8 cellular contexts compared by ENCODE assay signal in the genomic region with DNA sequence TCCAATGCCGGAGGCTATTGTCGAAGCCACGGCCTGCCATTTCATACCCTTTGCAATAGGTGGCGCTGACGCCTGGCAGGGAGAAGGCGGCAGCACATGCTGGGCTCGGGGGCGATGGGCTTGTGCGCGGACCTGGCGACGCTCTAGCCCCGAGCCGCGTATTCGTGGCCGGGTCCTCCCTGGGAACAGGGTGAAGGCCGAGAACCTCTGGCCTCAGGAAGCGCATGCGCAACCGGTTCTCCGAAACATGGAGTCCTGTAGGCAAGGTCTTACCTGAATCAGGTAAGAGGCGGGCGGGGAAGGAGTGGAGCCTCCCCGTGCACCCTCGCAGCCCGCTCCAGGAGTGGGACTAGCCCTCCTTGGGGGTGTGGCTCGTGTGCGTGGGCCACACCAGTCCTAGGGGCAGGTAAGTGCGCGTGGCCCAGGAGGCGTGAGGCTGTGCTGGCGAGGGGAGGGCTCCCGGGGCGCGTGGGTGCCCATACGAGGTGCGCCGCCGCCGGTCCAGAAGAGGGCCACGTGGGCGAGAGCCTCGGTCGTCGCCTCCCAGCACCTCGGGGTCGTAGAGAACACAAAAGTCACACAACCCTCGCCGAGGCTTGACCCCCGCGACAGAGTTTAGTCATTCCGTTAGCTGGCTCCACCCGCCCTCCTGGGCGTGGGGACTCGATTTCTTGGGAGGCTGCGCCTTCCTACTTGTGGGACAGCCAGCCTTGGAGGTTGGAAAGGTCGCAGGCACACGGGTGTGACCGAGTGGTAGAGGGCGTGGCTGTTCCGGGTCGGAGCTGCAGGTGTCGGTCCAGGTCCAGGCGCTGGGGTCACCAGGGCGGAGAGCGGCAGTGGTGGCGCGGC. TPM values are rescaled to one million over a fixed set of nuclear protein-coding genes. Genes with fewer than 3 reads are reported as not detected.
DNase-seq lines count a peak whose midpoint lies in the region; ATAC-seq, FAIRE-seq and TF ChIP-seq lines count a peak whose summit lies in the region.

No MANE protein-coding gene starts in this region.

- ATAC-seq in HG02973 (IDR thresholded peaks at IDR 0.05; ENCODE audit: unreplicated experiment): no peak

- no peaks in the 10 kb centered on the region for H3K9me2 ChIP-seq in MM.1S (replicated peaks; ENCODE audit: insufficient read depth, low read length)

- H3K27ac ChIP-seq in MM.1S (ENCODE audit: low read length) (no peak overlapping the region), VCaP (peak overlapping the region; percentile 82)

- TF ChIP-seq CTCF in MM.1S (IDR thresholded peaks at IDR 0.05; ENCODE audit: low read length) (peak; percentile 96), VCaP (conservative IDR thresholded peaks at IDR 0.05) (peak; percentile 95), bronchial epithelial cell (IDR thresholded peaks at IDR 0.05; ENCODE audit: insufficient read depth, low read length, severe bottlenecking) (peak; percentile 73)

- peak; percentile 50 for FAIRE-seq in GM12892 (lab: Jason Lieb, UNC)
- FAIRE-seq in bronchial epithelial cell (lab: Jason Lieb, UNC): no peak

- H3K4me3 ChIP-seq in MM.1S (ENCODE audit: low read length) (peak overlapping the region; percentile 80), bronchial epithelial cell (ENCODE audit: low read depth, low read length) (peak overlapping the region; percentile 47)

- H3K79me2 ChIP-seq in MM.1S (ENCODE audit: low read length): no peaks in the 10 kb centered on the region

- H2AFZ ChIP-seq in MM.1S (ENCODE audit: low read length): peak overlapping the region; percentile 95

- H4K20me1 ChIP-seq in MM.1S (ENCODE audit: insufficient read depth, low read length): no peaks in the 10 kb centered on the region

- H3K27me3 ChIP-seq in MM.1S (replicated peaks; ENCODE audit: insufficient read depth, low read length) (peaks cover 11% of the 10 kb centered on the region), bronchial epithelial cell (ENCODE audit: control insufficient read depth, insufficient read depth, low read length) (no peaks in the 10 kb centered on the region)

- DNase-seq in GM12892 (ENCODE audit: insufficient read length) (peak; percentile 41), MM.1S (peak; percentile 89), bronchial epithelial cell (ENCODE audit: low read depth) (peak; percentile 52), kidney tubule cell (ENCODE audit: low spot score) (peak; percentile 74), AG08396 (ENCODE audit: low spot score) (no peak)
- DNase-seq in stimulated activated CD4-positive, alpha-beta T cell treated with anti-CD3 and anti-CD28 coated beads, Interleukin-1b, Interleukin-23, amount 100 ng/mL, for 48 hours: peak; percentile 62

- H3K9me3 ChIP-seq in MM.1S (replicated peaks; ENCODE audit: insufficient read depth, low read length): no peaks in the 10 kb centered on the region

- H3K9ac ChIP-seq in MM.1S (ENCODE audit: low read length): peak overlapping the region; percentile 49; the same call in 1 of the 2 replicates

- no peak for TF ChIP-seq POLR2A in GM12892 (IDR thresholded peaks at IDR 0.05; ENCODE audit: low read depth, low read length)

- no peaks in the 10 kb centered on the region for H3K36me3 ChIP-seq in MM.1S (replicated peaks; ENCODE audit: insufficient read depth, low read length)
- H3K36me3 ChIP-seq in bronchial epithelial cell (ENCODE audit: control insufficient read depth, insufficient read depth, low read length): no peaks in the 10 kb centered on the region

- peak overlapping the region; percentile 98 for H3K4me2 ChIP-seq in MM.1S (ENCODE audit: low read depth, low read length)

- 0 out of 2 replicates have a peak, but pooled peaks cover 5% of the 10 kb centered on the region for H3F3A ChIP-seq in MM.1S (ENCODE audit: insufficient read depth, low read length)

- H3K4me1 ChIP-seq in MM.1S (ENCODE audit: low read length): peaks cover 5% of the 10 kb centered on the region

RNA-seq across cellular contexts. Expression of a gene that starts 5.5 kb away (rescaled TPM):
- polyA plus RNA-seq in GM12892 (2012; ENCODE audit: missing spikeins): 8.4 TPM
- total RNA-seq in bronchial epithelial cell: 6.4 and 11.8 TPM in 2 replicates

RNA-seq across cellular contexts. Expression of a gene that starts 45.5 kb away (rescaled TPM):
- 13.3 TPM for polyA plus RNA-seq in GM12892 (2012; ENCODE audit: missing spikeins)
- 3.1 and 4.2 TPM in 2 replicates for total RNA-seq in bronchial epithelial cell
